In the genomic region with DNA sequence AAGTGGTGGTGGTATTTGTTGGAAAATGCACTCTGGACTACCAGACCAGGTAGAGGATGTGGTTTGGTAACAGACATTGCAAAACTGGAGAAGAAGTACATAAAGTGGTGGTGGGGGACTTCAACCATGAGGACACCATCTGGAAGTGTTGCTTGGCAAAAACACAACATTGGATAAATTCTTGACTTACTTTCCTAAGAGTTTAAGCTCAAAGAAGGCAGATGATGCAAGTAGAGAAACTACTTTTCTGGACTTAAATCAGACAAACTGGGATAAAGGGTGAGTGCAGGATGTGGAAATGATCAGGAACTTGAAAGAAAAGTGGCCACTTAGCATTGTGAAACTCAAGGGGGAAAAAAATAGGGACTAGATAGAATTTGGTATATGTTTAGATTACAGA, we compare ENCODE assay signal across 22 cellular contexts.
DNase-seq lines count a peak whose midpoint lies in the region; TF ChIP-seq lines count a peak whose summit lies in the region.
"Had no signal": no experiment of that assay in that cellular context is flagged by ENCODE, and none has a peak within 500 bp of the region (broad histone marks: within the 10 kb centered on the region; RNA-seq: fewer than 3 reads in every experiment).

No MANE protein-coding gene starts in this region.

- H3K4me1 ChIP-seq in testis = no peaks in the 10 kb centered on the region
- H3K4me1 ChIP-seq: pancreas, transverse colon had no signal

- no peak for TF ChIP-seq CTCF in AG09319 (IDR thresholded peaks at IDR 0.05; ENCODE audit: low read depth, low read length)
- no peak for TF ChIP-seq CTCF in HFF-Myc (IDR thresholded peaks at IDR 0.05; ENCODE audit: low read depth, low read length, missing control alignments)
- no peak for TF ChIP-seq CTCF in cardiac fibroblast (IDR thresholded peaks at IDR 0.05; ENCODE audit: low read depth, low read length)
- no peak for TF ChIP-seq CTCF in foreskin fibroblast (IDR thresholded peaks at IDR 0.05; ENCODE audit: low read depth, low read length)
- TF ChIP-seq CTCF in testis (IDR thresholded peaks at IDR 0.05) = no peak

- H3K9me3 ChIP-seq in testis = no peaks in the 10 kb centered on the region
- H3K9me3 ChIP-seq: pancreas, SK-N-SH, transverse colon had no signal

- H3K36me3 ChIP-seq in testis (ENCODE audit: low read depth, missing control alignments) = no peaks in the 10 kb centered on the region
- H3K36me3 ChIP-seq: pancreas, transverse colon had no signal

- DNase-seq in AG09319 (ENCODE audit: extremely low read depth, low read depth) (peak; percentile 50), HFF-Myc (ENCODE audit: extremely low read depth, low read depth) (peak; percentile 66), cardiac fibroblast (ENCODE audit: low read depth in 2 of 2) (peak; percentile 27 to 57), foreskin fibroblast (peak; percentile 27 to 67), NCI-H226 (no peak), foreskin melanocyte (no peak), testis (no peak), NCI-H524 (lab: John Stamatoyannopoulos, UW) (no peak)
- DNase-seq: activated T-cell treated with anti-CD3 and anti-CD28 coated beads for 4 hours; aorta; Calu3; caudate nucleus; DND-41; head of caudate nucleus; kidney glomerular epithelial cell; NCI-H2081 treated with DMSO at 0.1 percent for 48 hours; pancreas; SK-N-SH; stimulated activated CD4-positive, alpha-beta T cell treated with anti-CD3 and anti-CD28 coated beads, Interleukin-2, amount 100 ng/mL, for 24 hours; transverse colon had no signal

- TF ChIP-seq POLR2A in testis (IDR thresholded peaks at IDR 0.05) = no peak

- H3K4me3 ChIP-seq in HFF-Myc (replicated peaks; ENCODE audit: low read depth, low read length) = no peak overlapping the region
- no peak overlapping the region for H3K4me3 ChIP-seq in cardiac fibroblast (replicated peaks in 1 of 2; ENCODE audit: low read depth in 2 of 2, low read length in 2 of 2)
- no peak overlapping the region for H3K4me3 ChIP-seq in foreskin fibroblast (ENCODE audit: low read depth in 1 of 2, low read length in 2 of 2)
- H3K4me3 ChIP-seq in testis = no peak overlapping the region
- H3K4me3 ChIP-seq: lung, pancreas, transverse colon had no signal

- no peaks in the 10 kb centered on the region for H3K27me3 ChIP-seq in testis
- H3K27me3 ChIP-seq: pancreas, transverse colon had no signal

- no peak overlapping the region for H3K27ac ChIP-seq in testis
- H3K27ac ChIP-seq: C4-2B, pancreas, transverse colon had no signal

- intact Hi-C loops in testis (cut with DNase I; ENCODE audit: low total_unique reads) = no loop called here

Comparison
In these comparisons a context has a peak if more than half of its experiments do, and no peak if none do; other contexts are left out.
1. DNase-seq: peak in AG09319 (single experiment), HFF-Myc (single experiment), cardiac fibroblast (2 of 2) and foreskin fibroblast (2 of 2); none in NCI-H226 (single experiment), foreskin melanocyte (single experiment), testis (single experiment) and NCI-H524 (0 of 2).